9 cellular contexts compared by ENCODE assay signal in the genomic region with DNA sequence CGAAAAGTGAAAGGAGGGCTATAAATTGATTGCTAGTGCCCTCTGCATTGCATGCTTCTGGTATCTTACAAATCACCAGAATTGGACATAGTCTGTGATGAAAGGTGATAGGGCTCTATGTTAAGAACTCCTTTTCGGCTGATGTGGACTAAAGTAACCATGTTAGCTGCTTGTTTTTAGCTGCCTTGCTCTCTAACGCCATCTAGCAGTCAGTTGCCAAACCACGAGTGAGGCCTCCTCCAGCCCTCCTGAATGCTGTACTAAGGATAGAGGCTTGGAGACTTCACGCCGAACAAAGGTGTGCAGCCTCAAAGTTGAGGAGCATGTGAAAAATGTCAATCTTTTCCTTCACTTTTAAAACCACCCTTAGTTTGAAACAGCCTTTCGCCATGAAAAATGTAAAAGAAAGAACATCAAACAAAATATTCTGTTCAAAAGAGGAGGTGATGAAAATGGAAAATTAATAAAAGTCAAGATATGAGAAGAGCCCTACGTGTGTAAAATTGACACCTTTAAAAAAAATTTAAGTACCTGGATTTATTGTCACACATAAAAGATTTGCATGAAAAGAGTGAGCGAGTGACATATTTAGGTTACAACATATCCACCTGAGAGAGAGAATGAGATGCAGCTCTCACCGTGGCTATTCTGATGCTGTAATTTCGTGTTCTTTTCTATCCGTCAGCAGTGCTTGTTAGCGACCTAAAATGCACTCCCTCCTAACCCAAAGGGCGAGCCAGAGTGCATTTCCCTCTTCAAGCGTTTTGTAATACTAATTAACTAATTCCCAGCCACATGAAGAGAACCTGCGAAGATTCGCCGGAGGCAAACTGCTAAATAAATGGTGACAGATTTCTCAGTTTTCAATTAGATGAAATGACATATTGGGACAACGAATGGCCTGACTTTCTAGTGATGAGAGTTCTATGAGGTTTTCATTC. TPM values are rescaled to one million over a fixed set of nuclear protein-coding genes. Genes with fewer than 3 reads are reported as not detected.
A peak's percentile ranks its signal among the peaks of the same experiment; 100 is the strongest.
DNase-seq lines count a peak whose midpoint lies in the region; ATAC-seq and TF ChIP-seq lines count a peak whose summit lies in the region.
"Had no signal": no experiment of that assay in that cellular context is flagged by ENCODE, and none has a peak within 500 bp of the region (broad histone marks: within the 10 kb centered on the region; RNA-seq: fewer than 3 reads in every experiment).

No MANE protein-coding gene starts in this region.

- H3K9me3 ChIP-seq in RWPE2 (ENCODE audit: severe bottlenecking) (no peaks in the 10 kb centered on the region), iPS-20b (ENCODE audit: insufficient read depth, low read depth, low read length) (no peaks in the 10 kb centered on the region)
- H3K9me3 ChIP-seq: BLaER1 had no signal

- in situ Hi-C loops in astrocyte of the cerebellum (cut with HindIII; ENCODE audit: low sequenced_read_pairs): no loop called here

- H3K36me3 ChIP-seq in H7 (replicated peaks; ENCODE audit: control insufficient read depth, insufficient read depth, low read length): no peaks in the 10 kb centered on the region
- no peaks in the 10 kb centered on the region for H3K36me3 ChIP-seq in RWPE2 (ENCODE audit: low read depth)
- no peaks in the 10 kb centered on the region for H3K36me3 ChIP-seq in iPS-20b (ENCODE audit: insufficient read depth, low read depth, low read length)
- H3K36me3 ChIP-seq: BLaER1 had no signal

- DNase-seq in NCI-H2196 (lab: John Stamatoyannopoulos, UW; ENCODE audit: unreplicated experiment) (peak; percentile 55), NCI-H2196 treated with DMSO at 0.1 percent for 48 hours (lab: John Stamatoyannopoulos, UW; ENCODE audit: unreplicated experiment) (no peak), H7 (peak; percentile 52), RWPE2 (ENCODE audit: low spot score) (no peak), astrocyte of the cerebellum (ENCODE audit: low read depth) (peak; percentile 33)
- DNase-seq in stimulated activated CD4-positive, alpha-beta T cell treated with anti-CD3 and anti-CD28 coated beads, Interleukin-4, amount 100 ng/mL, for 1 hour: peak; percentile 15

- ATAC-seq in RWPE2 (ENCODE audit: low read depth): peak; percentile 86

- H3K27ac ChIP-seq in RWPE2 (ENCODE audit: poor library complexity, severe bottlenecking) (no peak overlapping the region), iPS-20b (ENCODE audit: low read length) (no peak overlapping the region)
- H3K27ac ChIP-seq: BLaER1 had no signal

- H3K9ac ChIP-seq in iPS-20b (ENCODE audit: low read depth, low read length): no peak overlapping the region
- H3K9ac ChIP-seq: BLaER1 had no signal

- no peaks in the 10 kb centered on the region for H3K27me3 ChIP-seq in H7 (ENCODE audit: control insufficient read depth, insufficient read depth, low read length)
- H3K27me3 ChIP-seq in RWPE2 (ENCODE audit: insufficient read depth, poor library complexity, severe bottlenecking): peaks cover 14% of the 10 kb centered on the region
- no peaks in the 10 kb centered on the region for H3K27me3 ChIP-seq in iPS-20b (ENCODE audit: insufficient read depth, low read length)
- H3K27me3 ChIP-seq: BLaER1 had no signal

- H3K4me3 ChIP-seq in H7 (ENCODE audit: insufficient read depth, low read depth, low read length) (no peak overlapping the region), RWPE2 (ENCODE audit: severe bottlenecking) (no peak overlapping the region), astrocyte of the cerebellum (ENCODE audit: low read depth, low read length) (no peak overlapping the region), iPS-20b (ENCODE audit: low read length) (peak overlapping the region; percentile 34; the same call in 1 of the 2 replicates)
- H3K4me3 ChIP-seq: BLaER1 had no signal

- TF ChIP-seq CTCF in LNCAP (IDR thresholded peaks at IDR 0.05) (peak; percentile 78), RWPE2 (IDR thresholded peaks at IDR 0.05; ENCODE audit: poor library complexity, severe bottlenecking) (peak; percentile 72), astrocyte of the cerebellum (IDR thresholded peaks at IDR 0.05; ENCODE audit: low read depth, low read length, missing control alignments) (peak; percentile 97)

- H3K4me1 ChIP-seq in RWPE2 (ENCODE audit: insufficient read depth, poor library complexity, severe bottlenecking): no peaks in the 10 kb centered on the region
- H3K4me1 ChIP-seq in iPS-20b (ENCODE audit: insufficient read depth, low read length): peaks cover 23% of the 10 kb centered on the region; the same call in 1 of the 2 replicates
- H3K4me1 ChIP-seq: BLaER1 had no signal

RNA-seq across cellular contexts. Expression of a gene that starts 8.0 kb away (rescaled TPM):
- not detected in 2 replicates for total RNA-seq in H7 (2014; rRNA removed; shearing (Covaris generic))

Comparison
In these comparisons a context has a peak if more than half of its experiments do, and no peak if none do; other contexts are left out.
1. DNase-seq: peak in NCI-H2196 (single experiment), H7 (single experiment), astrocyte of the cerebellum (single experiment) and stimulated activated CD4-positive, alpha-beta T cell treated with anti-CD3 and anti-CD28 coated beads, Interleukin-4, amount 100 ng/mL, for 1 hour (single experiment); none in NCI-H2196 treated with DMSO at 0.1 percent for 48 hours (single experiment) and RWPE2 (single experiment).
2. Peak in every context shown above with its lines, with median percentiles within 50 percentile points of each other: CTCF ChIP-seq.